ENCODE assay signal across 16 cellular contexts in the genomic region with DNA sequence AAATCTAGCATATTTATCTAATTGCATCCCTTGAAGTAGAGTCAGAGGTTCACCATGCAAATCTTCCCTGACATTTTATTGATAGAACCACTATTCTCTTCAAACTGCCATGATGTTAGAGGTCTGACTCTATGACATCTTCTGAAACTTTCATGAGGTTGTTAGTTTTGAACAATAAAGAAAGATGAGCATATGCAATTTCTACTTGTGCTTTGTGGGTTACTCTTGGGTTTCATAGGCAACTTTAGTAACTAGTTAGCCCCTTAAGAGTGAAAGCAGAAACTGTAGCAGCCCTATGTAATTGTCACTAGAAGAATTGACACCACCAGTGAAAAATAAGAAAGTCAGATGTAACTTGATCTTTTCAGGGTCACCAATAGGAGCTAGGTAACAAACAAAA. TPM values are rescaled to one million over a fixed set of nuclear protein-coding genes. Genes with fewer than 3 reads are reported as not detected.
A peak's percentile ranks its signal among the peaks of the same experiment; 100 is the strongest.
DNase-seq lines count a peak whose midpoint lies in the region; ATAC-seq and TF ChIP-seq lines count a peak whose summit lies in the region.
"Had no signal": no experiment of that assay in that cellular context is flagged by ENCODE, and none has a peak within 500 bp of the region (broad histone marks: within the 10 kb centered on the region; RNA-seq: fewer than 3 reads in every experiment).

No MANE protein-coding gene starts in this region.

- H3F3A ChIP-seq in neural progenitor cell (ENCODE audit: low read depth), result peaks cover 10% of the 10 kb centered on the region

- H3K4me1 Mint-ChIP-seq in natural killer cell treated with Interleukin-12 subunit alpha and Interleukin-12 subunit beta and Interleukin-15 and Interleukin-18, amount 100 ng/mL, for 72 hours (ENCODE audit: low read depth in 2 of 2), result peaks cover 17 to 45% of the 10 kb centered on the region in 2 donors
- peaks cover 10 to 11% of the 10 kb centered on the region in 2 donors for H3K4me1 Mint-ChIP-seq in natural killer cell
- H3K4me1 Mint-ChIP-seq in neural progenitor cell, result peaks cover 24% of the 10 kb centered on the region

- H3K4me2 ChIP-seq in neural progenitor cell, result no peak overlapping the region

- no peaks in the 10 kb centered on the region for H3K79me2 ChIP-seq in neural progenitor cell (ENCODE audit: low read depth)

- no peaks in the 10 kb centered on the region for H3K9me3 Mint-ChIP-seq in natural killer cell treated with Interleukin-12 subunit alpha and Interleukin-12 subunit beta and Interleukin-15 and Interleukin-18, amount 100 ng/mL, for 72 hours
- no peaks in the 10 kb centered on the region for H3K9me3 Mint-ChIP-seq in natural killer cell
- H3K9me3 Mint-ChIP-seq in neural progenitor cell, result no peaks in the 10 kb centered on the region
- H3K9me3 Mint-ChIP-seq: immature natural killer cell had no signal

- no peaks in the 10 kb centered on the region for H3K36me3 Mint-ChIP-seq in natural killer cell treated with Interleukin-12 subunit alpha and Interleukin-12 subunit beta and Interleukin-15 and Interleukin-18, amount 100 ng/mL, for 72 hours
- H3K36me3 Mint-ChIP-seq in natural killer cell, result no peaks in the 10 kb centered on the region
- no peaks in the 10 kb centered on the region for H3K36me3 Mint-ChIP-seq in neural progenitor cell
- H3K36me3 Mint-ChIP-seq: activated naive CD8-positive, alpha-beta T cell had no signal

- no peak overlapping the region for H3K27ac ChIP-seq in neural progenitor cell
- H3K27ac ChIP-seq: gastroesophageal sphincter, transverse colon had no signal

- H3K4me3 ChIP-seq in HAP-1 (no peak overlapping the region), neural progenitor cell (no peak overlapping the region)
- H3K4me3 ChIP-seq: gastroesophageal sphincter, transverse colon had no signal

- no peak overlapping the region for H3K9ac ChIP-seq in neural progenitor cell

- H3K9me3 ChIP-seq in HAP-1 (no peaks in the 10 kb centered on the region), neural progenitor cell (ENCODE audit: low read depth) (no peaks in the 10 kb centered on the region)
- H3K9me3 ChIP-seq: gastroesophageal sphincter, transverse colon had no signal

- H3K4me3 Mint-ChIP-seq in natural killer cell treated with Interleukin-12 subunit alpha and Interleukin-12 subunit beta and Interleukin-15 and Interleukin-18, amount 100 ng/mL, for 72 hours, result peak overlapping the region; percentile 44
- H3K4me3 Mint-ChIP-seq in natural killer cell, result no peak overlapping the region
- H3K4me3 Mint-ChIP-seq in neural progenitor cell, result no peak overlapping the region
- H3K4me3 Mint-ChIP-seq: activated naive CD8-positive, alpha-beta T cell; immature natural killer cell had no signal

- H2AFZ ChIP-seq in neural progenitor cell (replicated peaks), result no peak overlapping the region

- in situ Hi-C loops in HAP-1 (cut with MboI; ENCODE audit: low sequenced_read_pairs), result no loop called here

- H3K27me3 ChIP-seq in HAP-1 (ENCODE audit: low read depth), result no peaks in the 10 kb centered on the region
- H3K27me3 ChIP-seq in neural progenitor cell, result no peaks in the 10 kb centered on the region
- H3K27me3 ChIP-seq: gastroesophageal sphincter, transverse colon had no signal

- H3K4me1 ChIP-seq in HAP-1, result no peaks in the 10 kb centered on the region
- peaks cover 22% of the 10 kb centered on the region for H3K4me1 ChIP-seq in neural progenitor cell
- H3K4me1 ChIP-seq: gastroesophageal sphincter, transverse colon had no signal

- no peaks in the 10 kb centered on the region for H3K27me3 Mint-ChIP-seq in natural killer cell treated with Interleukin-12 subunit alpha and Interleukin-12 subunit beta and Interleukin-15 and Interleukin-18, amount 100 ng/mL, for 72 hours
- no peaks in the 10 kb centered on the region for H3K27me3 Mint-ChIP-seq in natural killer cell (ENCODE audit: low read depth in 2 of 2)
- peaks cover 3% of the 10 kb centered on the region for H3K27me3 Mint-ChIP-seq in neural progenitor cell (ENCODE audit: insufficient read depth, low read depth)

- peak overlapping the region in 1 of 2 donors; percentile 74 for H3K27ac Mint-ChIP-seq in natural killer cell treated with Interleukin-12 subunit alpha and Interleukin-12 subunit beta and Interleukin-15 and Interleukin-18, amount 100 ng/mL, for 72 hours
- H3K27ac Mint-ChIP-seq in natural killer cell, result no peak overlapping the region
- H3K27ac Mint-ChIP-seq in neural progenitor cell, result no peak overlapping the region
- H3K27ac Mint-ChIP-seq: activated naive CD8-positive, alpha-beta T cell; immature natural killer cell had no signal

- TF ChIP-seq CTCF in natural killer cell (IDR thresholded peaks at IDR 0.05) (no peak), neural progenitor cell (IDR thresholded peaks at IDR 0.05) (no peak)

- ATAC-seq in natural killer cell treated with Interleukin-12 subunit alpha and Interleukin-12 subunit beta and Interleukin-15 and Interleukin-18, amount 100 ng/mL, for 72 hours, result peak in 1 of 2 donors; percentile 73
- no peak for ATAC-seq in natural killer cell
- ATAC-seq in HG02588 (IDR thresholded peaks at IDR 0.05; ENCODE audit: unreplicated experiment), result peak; percentile 80
- ATAC-seq in HG03378 (IDR thresholded peaks at IDR 0.05; ENCODE audit: unreplicated experiment), result peak; percentile 59
- ATAC-seq: gastroesophageal sphincter, HCT116 had no signal

- no peaks in the 10 kb centered on the region for H3K36me3 ChIP-seq in HAP-1 (replicated peaks)
- no peaks in the 10 kb centered on the region for H3K36me3 ChIP-seq in neural progenitor cell
- H3K36me3 ChIP-seq: gastroesophageal sphincter, transverse colon had no signal

- H4K20me1 ChIP-seq in neural progenitor cell (ENCODE audit: low read depth), result no peaks in the 10 kb centered on the region

- intact Hi-C loops in natural killer cell (cut with micrococcal nuclease), result no loop called here

- no peak for DNase-seq in natural killer cell treated with Interleukin-12 subunit alpha and Interleukin-12 subunit beta and Interleukin-15 and Interleukin-18, amount 100 ng/mL, for 72 hours (ENCODE audit: low spot score)
- DNase-seq in natural killer cell (no peak), nucleus accumbens (lab: John Stamatoyannopoulos, UW) (no peak), HAP-1 (ENCODE audit: low spot score in 2 of 2) (no peak), neural progenitor cell (ENCODE audit: low spot score) (no peak), amygdala (lab: John Stamatoyannopoulos, UW) (no peak)
- DNase-seq: ACHN; central memory CD4-positive, alpha-beta T cell; immature natural killer cell; NCI-H2227 treated with DMSO at 0.1 percent for 48 hours; transverse colon had no signal

RNA-seq across cellular contexts. Expression of a gene that starts 53.1 kb away (rescaled TPM):
- 100 to 1,000 TPM; 181 to 248 TPM for total RNA-seq in natural killer cell treated with Interleukin-12 subunit alpha and Interleukin-12 subunit beta and Interleukin-15 and Interleukin-18, amount 100 ng/mL, for 72 hours
- total RNA-seq in natural killer cell (1,000 to 10,000 TPM in 1 of 3 donors, 100 to 1,000 TPM in 2; 718 to 1,143 (median 944) TPM), neural progenitor cell (ENCODE audit: low replicate concordance) (72.9 and 106 TPM in 2 replicates)

Comparison
In these comparisons a context has a peak if more than half of its experiments do, and no peak if none do; other contexts are left out.
1. ATAC-seq: peak in HG02588 (single experiment) and HG03378 (single experiment); none in natural killer cell (0 of 3).